Comparison of ENCODE assay signal across 10 cellular contexts in genomic region chr3:14810795-14811661, GRCh38. TPM values are rescaled to one million over a fixed set of nuclear protein-coding genes. Genes with fewer than 3 reads are reported as not detected.
A peak's percentile ranks its signal among the peaks of the same experiment; 100 is the strongest.
DNase-seq lines count a peak whose midpoint lies in the region; ATAC-seq and TF ChIP-seq lines count a peak whose summit lies in the region.
"Had no signal": no experiment of that assay in that cellular context is flagged by ENCODE, and none has a peak within 500 bp of the region (broad histone marks: within the 10 kb centered on the region; RNA-seq: fewer than 3 reads in every experiment).

No MANE protein-coding gene starts in this region.

- H3K9me3 ChIP-seq in esophagus muscularis mucosa (no peaks in the 10 kb centered on the region), mucosa of descending colon (no peaks in the 10 kb centered on the region), subcutaneous abdominal adipose tissue (ENCODE audit: control insufficient read depth in 5 of 5, low read length in 5 of 5) (no peaks in the 10 kb centered on the region)

- H3K9me3 Mint-ChIP-seq in activated naive CD8-positive, alpha-beta T cell treated with anti-CD3 and anti-CD28 coated beads for 36 hours, result no peaks in the 10 kb centered on the region

- H3K4me1 Mint-ChIP-seq in activated naive CD8-positive, alpha-beta T cell treated with anti-CD3 and anti-CD28 coated beads for 36 hours, result peaks cover 6% of the 10 kb centered on the region

- no peak for TF ChIP-seq EP300 in esophagus muscularis mucosa (IDR thresholded peaks at IDR 0.05)

- H3K27me3 ChIP-seq in esophagus muscularis mucosa (peaks cover 0 to 66% (median 6%) of the 10 kb centered on the region in 4 donors), subcutaneous abdominal adipose tissue (ENCODE audit: control insufficient read depth in 5 of 5, insufficient read depth in 4 of 5, low read length in 5 of 5) (peaks cover 4 to 18% (median 10%) of the 10 kb centered on the region in 5 donors)

- intact Hi-C loops in esophagus muscularis mucosa (cut with DNase I) (no loop called here), mucosa of descending colon (cut with DNase I, micrococcal nuclease) (no loop called here)

- TF ChIP-seq CTCF in esophagus muscularis mucosa (IDR thresholded peaks at IDR 0.05) (no peak), mucosa of descending colon (IDR thresholded peaks at IDR 0.05) (no peak)

- no peak for DNase-seq in activated naive CD8-positive, alpha-beta T cell treated with anti-CD3 and anti-CD28 coated beads for 36 hours
- no peak for DNase-seq in esophagus muscularis mucosa (ENCODE audit: extremely low spot score)
- no peak for DNase-seq in mucosa of descending colon
- DNase-seq in NK-92 treated with Interleukin-12 subunit alpha and Interleukin-12 subunit beta, amount 100 ng/mL, for 24 hours (lab: John Stamatoyannopoulos, UW), result no peak
- DNase-seq in HuH-7 (ENCODE audit: low spot score), result no peak
- DNase-seq: DMS79 treated with DMSO at 0.1 percent for 48 hours had no signal

- H3K27me3 Mint-ChIP-seq in activated naive CD8-positive, alpha-beta T cell treated with anti-CD3 and anti-CD28 coated beads for 36 hours, result peaks cover 56% of the 10 kb centered on the region

- peaks cover 27 to 51% (median 35%) of the 10 kb centered on the region in 4 donors for H3K4me1 ChIP-seq in esophagus muscularis mucosa
- H3K4me1 ChIP-seq in mucosa of descending colon (ENCODE audit: low read depth), result peaks cover 4% of the 10 kb centered on the region
- H3K4me1 ChIP-seq in subcutaneous abdominal adipose tissue (ENCODE audit: control insufficient read depth in 5 of 5, insufficient read depth in 5 of 5, low read length in 5 of 5), result peaks cover 17 to 68% (median 36%) of the 10 kb centered on the region in 5 donors

- peak overlapping the region; percentile 76 to 84 (median 80) for H3K27ac ChIP-seq in esophagus muscularis mucosa (replicated peaks in 1 of 4)
- peak overlapping the region; percentile 70 for H3K27ac ChIP-seq in subcutaneous abdominal adipose tissue (ENCODE audit: low read depth, low read length)

- H3K27ac Mint-ChIP-seq in activated naive CD8-positive, alpha-beta T cell treated with anti-CD3 and anti-CD28 coated beads for 36 hours, result no peak overlapping the region

- H3K36me3 ChIP-seq in esophagus muscularis mucosa, result no peaks in the 10 kb centered on the region
- no peaks in the 10 kb centered on the region for H3K36me3 ChIP-seq in mucosa of descending colon (ENCODE audit: low read depth)
- H3K36me3 ChIP-seq in subcutaneous abdominal adipose tissue (ENCODE audit: control insufficient read depth in 5 of 5, insufficient read depth in 5 of 5, low read length in 5 of 5), result peaks cover 0 to 9% (median 0%) of the 10 kb centered on the region in 5 donors

- no peak for TF ChIP-seq POLR2A in esophagus muscularis mucosa (IDR thresholded peaks at IDR 0.05; ENCODE audit: low read depth)

- no peak for ATAC-seq in mucosa of descending colon
- no peak for ATAC-seq in SK-N-SH treated with all-trans-retinoic acid at 6 μM for 48 hours
- ATAC-seq in GM18858 (IDR thresholded peaks at IDR 0.05; ENCODE audit: unreplicated experiment), result no peak

- no peaks in the 10 kb centered on the region for H3K36me3 Mint-ChIP-seq in activated naive CD8-positive, alpha-beta T cell treated with anti-CD3 and anti-CD28 coated beads for 36 hours

- peak overlapping the region; percentile 33 for H3K4me3 Mint-ChIP-seq in activated naive CD8-positive, alpha-beta T cell treated with anti-CD3 and anti-CD28 coated beads for 36 hours

- WGBS in esophagus muscularis mucosa, result 3% methylated on average over 25 of the region's 78 CpGs

- peak overlapping the region; percentile 24 to 70 (median 59) for H3K9ac ChIP-seq in subcutaneous abdominal adipose tissue (ENCODE audit: low read length in 5 of 5)

- H3K4me3 ChIP-seq in esophagus muscularis mucosa (peak overlapping the region; percentile 59 to 62 (median 61)), mucosa of descending colon (peak overlapping the region; percentile 3), subcutaneous abdominal adipose tissue (ENCODE audit: low read depth in 1 of 5, low read length in 5 of 5) (peak overlapping the region; percentile 61 to 84 (median 81))

TF ChIP-seq in SK-N-SH treated with all-trans-retinoic acid at 6 μM for 48 hours, 23 proteins besides CTCF, POLR2A, EP300 and RAD21:
- TF ChIP-seq TSHZ2 (CRISPR knock-in tag; IDR thresholded peaks at IDR 0.05) (no peak), POU6F1 (CRISPR knock-in tag; IDR thresholded peaks at IDR 0.05; ENCODE audit: borderline replicate concordance, low read depth) (no peak), PPARA (CRISPR knock-in tag; IDR thresholded peaks at IDR 0.05; ENCODE audit: borderline replicate concordance) (no peak), CSDC2 (CRISPR knock-in tag; IDR thresholded peaks at IDR 0.05) (no peak), CSRNP3 (CRISPR knock-in tag; IDR thresholded peaks at IDR 0.05) (no peak), ZNF565 (CRISPR knock-in tag; conservative IDR thresholded peaks at IDR 0.05; ENCODE audit: low read depth) (no peak), SNAI2 (CRISPR knock-in tag; IDR thresholded peaks at IDR 0.05) (no peak), CREB5 (CRISPR knock-in tag; IDR thresholded peaks at IDR 0.05; ENCODE audit: low read depth) (no peak), OSR1 (CRISPR knock-in tag; IDR thresholded peaks at IDR 0.05) (no peak)

RNA-seq across cellular contexts. Expression of gene FGD5, which starts 7.7 kb away (rescaled TPM):
- total RNA-seq in activated naive CD8-positive, alpha-beta T cell treated with anti-CD3 and anti-CD28 coated beads for 36 hours, result under 1 TPM; 0.22 to 0.27 TPM
- 10 to 100 TPM; 15.4 to 21.1 (median 16.1) TPM for total RNA-seq in esophagus muscularis mucosa
- total RNA-seq in mucosa of descending colon, result 10 to 100 TPM in 1 of 3 donors, 1 to 10 TPM in 2; 6.1 to 15.1 (median 9.2) TPM
- total RNA-seq: HT-29 had no signal

Comparison
In these comparisons a context has a peak if more than half of its experiments do, and no peak if none do; other contexts are left out.
1. H3K4me3 ChIP-seq: peak in every context shown above with its lines; median percentile 81 in subcutaneous abdominal adipose tissue; 61 in esophagus muscularis mucosa; 3 in mucosa of descending colon.
2. RNA of gene FGD5, which starts 7.7 kb away (total RNA-seq): 15.4 to 21.1 TPM in esophagus muscularis mucosa and 6.1 to 15.1 TPM in mucosa of descending colon; 0.22 to 0.27 TPM in activated naive CD8-positive, alpha-beta T cell treated with anti-CD3 and anti-CD28 coated beads for 36 hours; every median in the first group is over 4 times any median in the second.